ENCODE assay signal across 8 cellular contexts in genomic region chr4:108650212-108651067, GRCh38. TPM values are rescaled to one million over a fixed set of nuclear protein-coding genes. Genes with fewer than 3 reads are reported as not detected.
DNase-seq lines count a peak whose midpoint lies in the region; ATAC-seq and TF ChIP-seq lines count a peak whose summit lies in the region.

OSTC (plus strand) TSS chr4:108650599; CDS start chr4:108650656, 57 bp downstream.

- TF ChIP-seq CTCF in GM13976 (IDR thresholded peaks at IDR 0.05; ENCODE audit: borderline replicate concordance, control extremely low read depth, extremely low read depth, insufficient read depth, missing control alignments) (no peak), heart left ventricle (IDR thresholded peaks at IDR 0.05) (peak in 9 of 12 donors; percentile 7 to 62 (median 35)), type B pancreatic cell (conservative IDR thresholded peaks at IDR 0.05) (no peak)

- H3K27me3 Mint-ChIP-seq in type B pancreatic cell: no peaks in the 10 kb centered on the region

- no peaks in the 10 kb centered on the region for H3K9me3 ChIP-seq in heart left ventricle

- no peaks in the 10 kb centered on the region for H3K9me3 Mint-ChIP-seq in type B pancreatic cell

- DNase-seq in GM13976 (ENCODE audit: low spot score) (peak; percentile 84), NCI-H146 treated with DMSO at 0.1 percent for 48 hours (lab: John Stamatoyannopoulos, UW; ENCODE audit: unreplicated experiment) (peak; percentile 91), amniotic epithelial cell (ENCODE audit: low read depth) (peak; percentile 95), heart left ventricle (peak; percentile 95 to 98 (median 96)), pons (ENCODE audit: low spot score) (peak; percentile 98), type B pancreatic cell (ENCODE audit: extremely low spot score, unreplicated experiment) (peak; percentile 92)

- H3K27ac ChIP-seq in heart left ventricle: peak within 1 kb of the TSS; percentile 79 to 93 (median 87)

- ATAC-seq in HG02870 (IDR thresholded peaks at IDR 0.05; ENCODE audit: unreplicated experiment) (peak; percentile 87), heart left ventricle (peak; percentile 95 to 98 (median 98))

- TF ChIP-seq POLR2A in heart left ventricle (IDR thresholded peaks at IDR 0.05): peak in 1 of 2 donors; percentile 54

- H3K4me3 Mint-ChIP-seq in type B pancreatic cell: peak within 1 kb of the TSS; percentile 94

- H3K36me3 ChIP-seq in heart left ventricle: peaks cover 0 to 3% (median under 1%) of the 10 kb centered on the region in 9 donors

- peaks cover 3 to 25% (median 17%) of the 10 kb centered on the region in 12 donors for H3K4me1 ChIP-seq in heart left ventricle

- peaks cover 13% of the 10 kb centered on the region for H3K4me1 Mint-ChIP-seq in type B pancreatic cell (ENCODE audit: unreplicated experiment)

- H3K36me3 Mint-ChIP-seq in type B pancreatic cell: peaks cover 16% of the 10 kb centered on the region

- intact Hi-C loops in T-helper 1 cell treated with Interleukin-12 subunit alpha and Interleukin-12 subunit beta and Interleukin-4 antibody, amounts not matched to agents 30 ng/mL and 1 ng/mL, for 36 hours (cut with micrococcal nuclease): loop anchor here (1.0 to 10.0 kb wide), 9 partner anchors 30 to 1544 kb away; partner anchors contain the start of genes CYP2U1, ELOVL6, GAR1 and HADH
- intact Hi-C loops in heart left ventricle (cut with DNase I): loop anchor here in 4 of 10 donors (1.0 to 2.0 kb wide), 2 partner anchors 30 kb away; partner anchors contain the start of gene RPL34 (in 4 of the 4)

- H3K27me3 ChIP-seq in heart left ventricle: no peaks in the 10 kb centered on the region

- H3K27ac Mint-ChIP-seq in type B pancreatic cell: peak within 1 kb of the TSS; percentile 96

- in situ Hi-C loops in GM13976 (cut with MboI; ENCODE audit: low sequenced_read_pairs, unreplicated experiment): no loop called here

- WGBS in heart left ventricle, 4 donors: 0 to 1% (median 0%) methylated on average over 44 to 46 of the region's 46 CpGs

- H3K4me3 ChIP-seq in heart left ventricle: peak within 1 kb of the TSS; percentile 56 to 92 (median 78)

RNA-seq across cellular contexts. Expression of gene OSTC, which starts in this region (rescaled TPM):
- 98.8 and 106 TPM in 2 replicates for total RNA-seq in T-helper 1 cell treated with Interleukin-12 subunit alpha and Interleukin-12 subunit beta and Interleukin-4 antibody, amounts not matched to agents 30 ng/mL and 1 ng/mL, for 36 hours
- total RNA-seq in heart left ventricle (10 to 100 TPM; 20.5 to 56.7 (median 28.7) TPM), type B pancreatic cell (ENCODE audit: low replicate concordance) (158 and 166 TPM in 2 replicates)
- polyA plus RNA-seq in heart left ventricle: 100 to 1,000 TPM in 1 of 2 donors, 10 to 100 TPM in 1; 32.4 to 146 TPM

Comparison
In these comparisons a context has a peak if more than half of its experiments do, and no peak if none do; other contexts are left out.
1. Peak in every context shown above with its lines: DNase-seq, ATAC-seq, H3K4me3 ChIP-seq and H3K27ac ChIP-seq.
2. CTCF ChIP-seq: peak in heart left ventricle (9 of 12); none in GM13976 (single experiment) and type B pancreatic cell (single experiment).